Comparison of ENCODE assay signal across 18 cellular contexts in genomic region chr17:14150604-14151003, GRCh38.
DNase-seq lines count a peak whose midpoint lies in the region; ATAC-seq lines count a peak whose summit lies in the region.
"Had no signal": no experiment of that assay in that cellular context is flagged by ENCODE, and none has a peak within 500 bp of the region (broad histone marks: within the 10 kb centered on the region; RNA-seq: fewer than 3 reads in every experiment).

No MANE protein-coding gene starts in this region.

- H3K4me1 ChIP-seq in SJCRH30 = peaks cover 11% of the 10 kb centered on the region
- H3K4me1 ChIP-seq in skeletal muscle tissue (ENCODE audit: control insufficient read depth in 3 of 3, insufficient read depth in 3 of 3, low read length in 3 of 3) = peaks cover 11 to 16% (median 12%) of the 10 kb centered on the region in 3 donors
- H3K4me1 ChIP-seq: Caco-2 had no signal

- H3K4me3 ChIP-seq in SJCRH30 (no peak overlapping the region), skeletal muscle tissue (ENCODE audit: low read length in 3 of 3) (no peak overlapping the region)
- H3K4me3 ChIP-seq: GM12878, SK-N-MC had no signal

- H3K9ac ChIP-seq in skeletal muscle tissue (ENCODE audit: low read depth in 1 of 3, low read length in 3 of 3) = no peak overlapping the region

- ATAC-seq in sciatic nerve = no peak
- ATAC-seq: GM12878, Panc1 had no signal

- H3K9me3 ChIP-seq in SJCRH30 (replicated peaks) (0 out of 2 replicates have a peak, but pooled peaks cover under 1% of the 10 kb centered on the region), skeletal muscle tissue (ENCODE audit: control insufficient read depth in 3 of 3, low read length in 3 of 3) (no peaks in the 10 kb centered on the region)
- H3K9me3 ChIP-seq: Caco-2 had no signal

- H3K27me3 ChIP-seq in SJCRH30 = no peaks in the 10 kb centered on the region
- no peaks in the 10 kb centered on the region for H3K27me3 ChIP-seq in skeletal muscle tissue (ENCODE audit: control insufficient read depth in 3 of 3, insufficient read depth in 3 of 3, low read length in 3 of 3)

- H3K36me3 ChIP-seq in SJCRH30 (0 out of 2 replicates have a peak, but pooled peaks cover 3% of the 10 kb centered on the region), skeletal muscle tissue (ENCODE audit: control insufficient read depth in 3 of 3, insufficient read depth in 3 of 3, low read length in 3 of 3) (no peaks in the 10 kb centered on the region)

- intact Hi-C loops in sciatic nerve (cut with DNase I) = no loop called here

- DNase-seq in NCI-H2107 treated with DMSO at 0.1 percent for 48 hours (lab: John Stamatoyannopoulos, UW; ENCODE audit: unreplicated experiment) (peak; percentile 25), NCI-H2107 (lab: John Stamatoyannopoulos, UW) (no peak), NCI-H1105 treated with DMSO at 0.1 percent for 48 hours (lab: John Stamatoyannopoulos, UW) (peak; percentile 95), SJCRH30 (peak; percentile 68 to 88), NK-92 (lab: John Stamatoyannopoulos, UW; ENCODE audit: unreplicated experiment) (no peak), sciatic nerve (ENCODE audit: low spot score) (no peak)
- DNase-seq in activated CD4-positive, alpha-beta T cell treated with anti-CD3 and anti-CD28 coated beads, Interleukin-2, amount 50 U/mL, for 1 hour = no peak
- DNase-seq: Caco-2, KG1, NCI-H1436, NCI-H1930, NCI-H2227 treated with DMSO at 0.1 percent for 48 hours, NCI-H524 had no signal

- no peak overlapping the region; the same call in 1 of the 2 replicates for H3K27ac ChIP-seq in SJCRH30
- peak overlapping the region; percentile 25 for H3K27ac ChIP-seq in skeletal muscle tissue (ENCODE audit: low read depth, low read length)
- H3K27ac ChIP-seq: 22Rv1, SK-N-MC had no signal

Comparison
In these comparisons a context has a peak if more than half of its experiments do, and no peak if none do; other contexts are left out.
1. DNase-seq: peak in NCI-H2107 treated with DMSO at 0.1 percent for 48 hours (single experiment), NCI-H1105 treated with DMSO at 0.1 percent for 48 hours (single experiment) and SJCRH30 (2 of 2); none in NCI-H2107 (single experiment), NK-92 (single experiment), activated CD4-positive, alpha-beta T cell treated with anti-CD3 and anti-CD28 coated beads, Interleukin-2, amount 50 U/mL, for 1 hour (single experiment) and sciatic nerve (single experiment).